In the genomic region with DNA sequence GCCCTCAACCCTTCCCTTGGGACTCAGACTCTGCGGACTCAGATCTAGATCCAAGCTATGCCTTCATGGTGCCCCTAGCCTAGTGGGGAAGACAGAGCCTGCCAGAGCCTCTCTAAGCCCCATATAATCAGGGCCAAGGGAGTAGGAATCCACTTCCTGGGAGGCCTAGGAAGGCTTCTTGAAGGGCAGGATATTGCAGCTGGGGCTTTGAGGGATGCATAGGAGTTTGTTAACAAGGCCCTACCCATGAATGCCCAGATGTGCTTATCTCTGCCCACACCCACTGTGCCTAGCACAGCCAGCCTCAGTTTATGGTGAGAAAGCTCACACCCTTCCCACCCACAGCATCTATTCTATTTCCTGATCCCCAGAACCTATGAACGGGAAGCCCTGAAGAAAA, we compare ENCODE assay signal across 8 cellular contexts. TPM values are rescaled to one million over a fixed set of nuclear protein-coding genes. Genes with fewer than 3 reads are reported as not detected.
"Had no signal": no experiment of that assay in that cellular context is flagged by ENCODE, and none has a peak within 500 bp of the region (broad histone marks: within the 10 kb centered on the region; RNA-seq: fewer than 3 reads in every experiment).

No MANE protein-coding gene starts in this region.

- H3K27ac Mint-ChIP-seq: IgD-negative memory B cell had no signal

- H3K4me3 Mint-ChIP-seq: IgD-negative memory B cell had no signal

- H3K9ac ChIP-seq: GM23248 had no signal

- ATAC-seq: HCT116 had no signal

- H3K4me1 ChIP-seq: HAP-1 had no signal

- H3K4me3 ChIP-seq: GM23248, HAP-1 had no signal

- H3K27me3 Mint-ChIP-seq: IgD-negative memory B cell had no signal

- H3K9me3 Mint-ChIP-seq: IgD-negative memory B cell had no signal

- H3K27ac ChIP-seq: GM23248 had no signal

- H3K36me3 ChIP-seq: HAP-1 had no signal

- H3K9me3 ChIP-seq: HAP-1 had no signal

- H2AFZ ChIP-seq: GM23248 had no signal

- DNase-seq: GM23248, GOT3 had no signal

RNA-seq across cellular contexts. Expression of gene RAX2, which starts 21.8 kb away (rescaled TPM):
- total RNA-seq: GM23248, H4, H7, HT-29 had no signal
- polyA plus RNA-seq: GM23248, IgD-negative memory B cell had no signal

RNA-seq across cellular contexts. Expression of gene MATK, which starts 36.0 kb away (rescaled TPM):
- total RNA-seq: GM23248 had no signal
- polyA plus RNA-seq: GM23248 had no signal

RNA-seq across cellular contexts. Expression of gene TJP3, which starts 42.0 kb away (rescaled TPM):
- total RNA-seq: GM23248, H4 had no signal
- polyA plus RNA-seq: GM23248 had no signal
